Comparison of ENCODE assay signal across 16 cellular contexts in genomic region chr17:670286-670685, GRCh38. TPM values are rescaled to one million over a fixed set of nuclear protein-coding genes. Genes with fewer than 3 reads are reported as not detected.
DNase-seq lines count a peak whose midpoint lies in the region; ATAC-seq and TF ChIP-seq lines count a peak whose summit lies in the region.
"Had no signal": no experiment of that assay in that cellular context is flagged by ENCODE, and none has a peak within 500 bp of the region (broad histone marks: within the 10 kb centered on the region; RNA-seq: fewer than 3 reads in every experiment).

No MANE protein-coding gene starts in this region.

- no peaks in the 10 kb centered on the region for H3K9me3 Mint-ChIP-seq in memory B cell
- no peaks in the 10 kb centered on the region for H3K9me3 Mint-ChIP-seq in stimulated activated effector memory CD8-positive, alpha-beta T cell treated with anti-CD3 and anti-CD28 coated beads, Interleukin-12 subunit alpha, Interleukin-12 subunit beta, amount 100 ng/mL, for 72 hours
- H3K9me3 Mint-ChIP-seq: CD4-positive, alpha-beta T cell; H9 had no signal

- WGBS in tibial nerve, 2 donors: 83 to 87% methylated on average over 5 of the region's 5 CpGs

- peaks cover 22% of the 10 kb centered on the region for H3K36me3 Mint-ChIP-seq in memory B cell
- peaks cover 26% of the 10 kb centered on the region for H3K36me3 Mint-ChIP-seq in stimulated activated effector memory CD8-positive, alpha-beta T cell treated with anti-CD3 and anti-CD28 coated beads, Interleukin-12 subunit alpha, Interleukin-12 subunit beta, amount 100 ng/mL, for 72 hours

- no peak overlapping the region for H3K4me3 ChIP-seq in tibial nerve
- H3K4me3 ChIP-seq: A549 had no signal

- no peak for TF ChIP-seq EP300 in tibial nerve (IDR thresholded peaks at IDR 0.05)

- peaks cover 8% of the 10 kb centered on the region for H3K4me1 Mint-ChIP-seq in memory B cell
- H3K4me1 Mint-ChIP-seq in stimulated activated effector memory CD8-positive, alpha-beta T cell treated with anti-CD3 and anti-CD28 coated beads, Interleukin-12 subunit alpha, Interleukin-12 subunit beta, amount 100 ng/mL, for 72 hours: no peaks in the 10 kb centered on the region

- no peak for TF ChIP-seq CTCF in tibial nerve (IDR thresholded peaks at IDR 0.05)

- peak overlapping the region; percentile 35 for H3K27ac Mint-ChIP-seq in memory B cell
- peak overlapping the region; percentile 50 for H3K27ac Mint-ChIP-seq in stimulated activated effector memory CD8-positive, alpha-beta T cell treated with anti-CD3 and anti-CD28 coated beads, Interleukin-12 subunit alpha, Interleukin-12 subunit beta, amount 100 ng/mL, for 72 hours
- H3K27ac Mint-ChIP-seq: CD4-positive, alpha-beta T cell had no signal

- H3K4me1 ChIP-seq in tibial nerve: peaks cover 0 to 7% (median 0%) of the 10 kb centered on the region in 4 donors
- H3K4me1 ChIP-seq: Caco-2 had no signal

- ATAC-seq in memory B cell (ENCODE audit: low read depth): no peak
- ATAC-seq in stimulated activated effector memory CD8-positive, alpha-beta T cell treated with anti-CD3 and anti-CD28 coated beads, Interleukin-12 subunit alpha, Interleukin-12 subunit beta, amount 100 ng/mL, for 72 hours: no peak
- ATAC-seq: A549 had no signal

- H3K9me3 ChIP-seq in tibial nerve: no peaks in the 10 kb centered on the region
- H3K9me3 ChIP-seq: A549, Caco-2 had no signal

- peak; percentile 44 for DNase-seq in G401 (ENCODE audit: low spot score)
- peak; percentile 76 for DNase-seq in amniotic epithelial cell (ENCODE audit: low read depth)
- DNase-seq in memory B cell (ENCODE audit: low spot score in 2 of 2): no peak
- DNase-seq in stimulated activated effector memory CD8-positive, alpha-beta T cell treated with anti-CD3 and anti-CD28 coated beads, Interleukin-12 subunit alpha, Interleukin-12 subunit beta, amount 100 ng/mL, for 72 hours (ENCODE audit: low spot score in 2 of 2): no peak
- DNase-seq in MV-4-11 (lab: John Stamatoyannopoulos, UW): no peak
- DNase-seq in NCI-H510A treated with DMSO at 0.1 percent for 48 hours (lab: John Stamatoyannopoulos, UW): no peak
- DNase-seq in tibial nerve (ENCODE audit: low spot score in 2 of 2): no peak
- DNase-seq: AML-193; Caco-2; CD4-positive, alpha-beta T cell; DMS153; DMS79 treated with DMSO at 0.1 percent for 48 hours; H9 had no signal

- no peak overlapping the region for H3K4me3 Mint-ChIP-seq in memory B cell
- H3K4me3 Mint-ChIP-seq in stimulated activated effector memory CD8-positive, alpha-beta T cell treated with anti-CD3 and anti-CD28 coated beads, Interleukin-12 subunit alpha, Interleukin-12 subunit beta, amount 100 ng/mL, for 72 hours: no peak overlapping the region
- H3K4me3 Mint-ChIP-seq: CD4-positive, alpha-beta T cell; H9 had no signal

- TF ChIP-seq POLR2A in tibial nerve (IDR thresholded peaks at IDR 0.05): no peak

- no peak overlapping the region for H3K27ac ChIP-seq in tibial nerve
- H3K27ac ChIP-seq: 22Rv1, A549, C4-2B had no signal

- H3K27me3 Mint-ChIP-seq in memory B cell: no peaks in the 10 kb centered on the region
- H3K27me3 Mint-ChIP-seq: CD4-positive, alpha-beta T cell had no signal

- no peaks in the 10 kb centered on the region for H3K27me3 ChIP-seq in tibial nerve

- peaks cover 0 to 42% (median 0%) of the 10 kb centered on the region in 3 donors for H3K36me3 ChIP-seq in tibial nerve

- in situ Hi-C loops in G401 (cut with HindIII; ENCODE audit: low sequenced_read_pairs): no loop called here

RNA-seq across cellular contexts. Expression of gene VPS53, which starts 44.4 kb away (rescaled TPM):
- total RNA-seq in G401 (2014; rRNA removed; shearing (Covaris generic)): 17.3 and 32.6 TPM in 2 replicates
- total RNA-seq in tibial nerve: 10 to 100 TPM; 24.1 to 47.0 (median 32.8) TPM

Comparison
In these comparisons a context has a peak if more than half of its experiments do, and no peak if none do; other contexts are left out.
1. DNase-seq: peak in G401 (single experiment) and amniotic epithelial cell (single experiment); none in memory B cell (0 of 2), stimulated activated effector memory CD8-positive, alpha-beta T cell treated with anti-CD3 and anti-CD28 coated beads, Interleukin-12 subunit alpha, Interleukin-12 subunit beta, amount 100 ng/mL, for 72 hours (0 of 2), MV-4-11 (single experiment), NCI-H510A treated with DMSO at 0.1 percent for 48 hours (single experiment) and tibial nerve (0 of 2).